In genomic region chr17:59441459-59442096, GRCh38 we compare ENCODE assay signal across 11 cellular contexts.
DNase-seq lines count a peak whose midpoint lies in the region; ATAC-seq, FAIRE-seq and TF ChIP-seq lines count a peak whose summit lies in the region.
"Had no signal": no experiment of that assay in that cellular context is flagged by ENCODE, and none has a peak within 500 bp of the region (broad histone marks: within the 10 kb centered on the region; RNA-seq: fewer than 3 reads in every experiment).

No MANE protein-coding gene starts in this region.

- DNase-seq in T-helper 1 cell: no peak
- peak; percentile 72 for DNase-seq in endothelial cell of umbilical vein (ENCODE audit: low read depth, low spot score)
- DNase-seq in middle frontal gyrus (ENCODE audit: extremely low spot score, low spot score): no peak
- DNase-seq in mesothelial cell of epicardium (ENCODE audit: low spot score in 2 of 2, unreplicated experiment in 2 of 2): no peak

- H3K9ac ChIP-seq in OCI-LY3 (ENCODE audit: low read length): no peak overlapping the region
- peak overlapping the region; percentile 10 for H3K9ac ChIP-seq in endothelial cell of umbilical vein (replicated peaks; ENCODE audit: extremely low read depth, insufficient read depth, low read length)
- H3K9ac ChIP-seq in skeletal muscle tissue (ENCODE audit: low read depth in 1 of 3, low read length in 3 of 3): peak overlapping the region; percentile 4 to 34 (median 10)

- H3K27ac Mint-ChIP-seq in T-helper 1 cell treated with Interleukin-12 subunit alpha and Interleukin-12 subunit beta and Interleukin-4 antibody, amounts not matched to agents 30 μg/mL and 1 μg/mL, for 36 hours: peak overlapping the region; percentile 78
- no peak overlapping the region for H3K27ac Mint-ChIP-seq in mesothelial cell of epicardium
- H3K27ac Mint-ChIP-seq: type B pancreatic cell had no signal

- no peak for TF ChIP-seq CTCF in OCI-LY3 (IDR thresholded peaks at IDR 0.05; ENCODE audit: low read depth, low read length)
- no peak for TF ChIP-seq CTCF in endothelial cell of umbilical vein (IDR thresholded peaks at IDR 0.05; ENCODE audit: extremely low read depth in 1 of 2, insufficient read depth in 1 of 2, low read depth in 1 of 2, low read length in 2 of 2)
- no peak for TF ChIP-seq CTCF in mesothelial cell of epicardium (IDR thresholded peaks at IDR 0.05; ENCODE audit: unreplicated experiment)

- H3K4me3 ChIP-seq in OCI-LY3 (ENCODE audit: low read length) (no peak overlapping the region), endothelial cell of umbilical vein (replicated peaks in 1 of 3; ENCODE audit: insufficient read depth in 1 of 3, low read depth in 1 of 3, low read length in 3 of 3) (no peak overlapping the region), skeletal muscle tissue (ENCODE audit: low read length in 3 of 3) (no peak overlapping the region)
- H3K4me3 ChIP-seq: colonic mucosa, SJCRH30 had no signal

- ATAC-seq in HG03045 (IDR thresholded peaks at IDR 0.05; ENCODE audit: unreplicated experiment): no peak

- no peak for TF ChIP-seq POLR2A in endothelial cell of umbilical vein (IDR thresholded peaks at IDR 0.05; ENCODE audit: low read depth, low read length)

- TSS peak; percentile 89 for BruUV-seq in endothelial cell of umbilical vein (replicated peaks; lab: Mats Ljungman, UMichigan)

- H3K27me3 ChIP-seq in OCI-LY3 (ENCODE audit: low read depth, low read length) (no peaks in the 10 kb centered on the region), endothelial cell of umbilical vein (ENCODE audit: control insufficient read depth in 2 of 2, insufficient read depth in 2 of 2, low read length in 2 of 2) (no peaks in the 10 kb centered on the region), skeletal muscle tissue (ENCODE audit: control insufficient read depth in 3 of 3, insufficient read depth in 3 of 3, low read length in 3 of 3) (no peaks in the 10 kb centered on the region)
- H3K27me3 ChIP-seq: colonic mucosa, SJCRH30 had no signal

- H3K79me2 ChIP-seq in OCI-LY3 (ENCODE audit: low read length) (no peaks in the 10 kb centered on the region), endothelial cell of umbilical vein (ENCODE audit: control insufficient read depth, insufficient read depth, low read length) (no peaks in the 10 kb centered on the region)

- H3K4me2 ChIP-seq in OCI-LY3 (ENCODE audit: low read length) (peak overlapping the region; percentile 63; the same call in 1 of the 2 replicates), endothelial cell of umbilical vein (ENCODE audit: insufficient read depth, low read length) (peak overlapping the region; percentile 13)

- H3K9me3 ChIP-seq in OCI-LY3 (ENCODE audit: insufficient read depth, low read length): no peaks in the 10 kb centered on the region
- H3K9me3 ChIP-seq in endothelial cell of umbilical vein (replicated peaks; ENCODE audit: control insufficient read depth, insufficient read depth, low read length): no peaks in the 10 kb centered on the region
- no peaks in the 10 kb centered on the region for H3K9me3 ChIP-seq in skeletal muscle tissue (ENCODE audit: control insufficient read depth in 3 of 3, low read length in 3 of 3)
- H3K9me3 ChIP-seq: colonic mucosa, SJCRH30 had no signal

- peak; percentile 67 for FAIRE-seq in endothelial cell of umbilical vein (lab: Jason Lieb, UNC)

- peaks cover 42% of the 10 kb centered on the region for H3K4me1 ChIP-seq in OCI-LY3 (ENCODE audit: low read length)
- H3K4me1 ChIP-seq in endothelial cell of umbilical vein (ENCODE audit: control insufficient read depth, extremely low read depth, insufficient read depth, low read length): peaks cover 47% of the 10 kb centered on the region
- peaks cover 22 to 33% (median 26%) of the 10 kb centered on the region in 3 donors for H3K4me1 ChIP-seq in skeletal muscle tissue (ENCODE audit: control insufficient read depth in 3 of 3, insufficient read depth in 3 of 3, low read length in 3 of 3)
- H3K4me1 ChIP-seq: colonic mucosa, SJCRH30 had no signal

- no peak overlapping the region for H3K4me3 Mint-ChIP-seq in T-helper 1 cell treated with Interleukin-12 subunit alpha and Interleukin-12 subunit beta and Interleukin-4 antibody, amounts not matched to agents 30 μg/mL and 1 μg/mL, for 36 hours
- H3K4me3 Mint-ChIP-seq in mesothelial cell of epicardium: no peak overlapping the region
- H3K4me3 Mint-ChIP-seq: type B pancreatic cell had no signal

- no peaks in the 10 kb centered on the region for H4K20me1 ChIP-seq in OCI-LY3 (ENCODE audit: insufficient read depth, low read length)
- no peaks in the 10 kb centered on the region for H4K20me1 ChIP-seq in endothelial cell of umbilical vein (replicated peaks; ENCODE audit: control insufficient read depth, extremely low read depth, insufficient read depth, low read length)

- intact Hi-C loops in endothelial cell of umbilical vein (cut with micrococcal nuclease): loop anchor here (1.0 to 10.0 kb wide), 9 partner anchors 14 to 221 kb away; partner anchors contain the start of genes CLTC, DHX40 and GDPD1

- CTCF ChIA-PET in endothelial cell of umbilical vein (lab: Charles Lee): interaction anchor here (0.6 to 10.1 kb wide), 33 partner anchors 8 to 473 kb away, joined by 3 to 147 read pairs (median 5); partner anchors contain the start of gene GDPD1

- H2AFZ ChIP-seq in OCI-LY3 (ENCODE audit: low read depth, low read length) (no peak overlapping the region), endothelial cell of umbilical vein (ENCODE audit: low read depth, low read length) (peak overlapping the region; percentile 26)

- H3K27ac ChIP-seq in OCI-LY3 (ENCODE audit: low read length) (no peak overlapping the region), endothelial cell of umbilical vein (ENCODE audit: insufficient read depth, low read depth, low read length) (peak overlapping the region; percentile 93), skeletal muscle tissue (ENCODE audit: low read depth, low read length) (peak overlapping the region; percentile 50)
- H3K27ac ChIP-seq: colonic mucosa, SJCRH30 had no signal

- dilution Hi-C loops in endothelial cell of umbilical vein (cut with MboI; ENCODE audit: extremely low pct_ligation_motif_present, low sequenced_read_pairs): loop anchor here (25.0 kb wide), 1 partner anchor 104 kb away; the partner anchor contains the start of gene YPEL2

- no peaks in the 10 kb centered on the region for H3K27me3 Mint-ChIP-seq in T-helper 1 cell treated with Interleukin-12 subunit alpha and Interleukin-12 subunit beta and Interleukin-4 antibody, amounts not matched to agents 30 μg/mL and 1 μg/mL, for 36 hours (ENCODE audit: low read depth)
- H3K27me3 Mint-ChIP-seq in mesothelial cell of epicardium (ENCODE audit: low read depth): no peaks in the 10 kb centered on the region

- POLR2A ChIA-PET in endothelial cell of umbilical vein (lab: Charles Lee): interaction anchor here (0.6 to 1.0 kb wide), 2 partner anchors 18 to 112 kb away, joined by 3 to 5 read pairs; no protein-coding TSS in a partner anchor

- H3K36me3 ChIP-seq in OCI-LY3 (replicated peaks; ENCODE audit: low read depth, low read length): no peaks in the 10 kb centered on the region
- no peaks in the 10 kb centered on the region for H3K36me3 ChIP-seq in endothelial cell of umbilical vein (ENCODE audit: control insufficient read depth in 2 of 2, extremely low read depth in 1 of 2, insufficient read depth in 2 of 2, low read length in 2 of 2)
- no peaks in the 10 kb centered on the region for H3K36me3 ChIP-seq in skeletal muscle tissue (ENCODE audit: control insufficient read depth in 3 of 3, insufficient read depth in 3 of 3, low read length in 3 of 3)
- H3K36me3 ChIP-seq: colonic mucosa, SJCRH30 had no signal

- no peaks in the 10 kb centered on the region for H3K9me3 Mint-ChIP-seq in T-helper 1 cell treated with Interleukin-12 subunit alpha and Interleukin-12 subunit beta and Interleukin-4 antibody, amounts not matched to agents 30 μg/mL and 1 μg/mL, for 36 hours
- H3K9me3 Mint-ChIP-seq in mesothelial cell of epicardium: no peaks in the 10 kb centered on the region
- H3K9me3 Mint-ChIP-seq: type B pancreatic cell had no signal

- no peaks in the 10 kb centered on the region for H3K9me1 ChIP-seq in endothelial cell of umbilical vein (replicated peaks; ENCODE audit: control insufficient read depth, extremely low read depth, insufficient read depth, low read length)

- H3K4me1 Mint-ChIP-seq in T-helper 1 cell treated with Interleukin-12 subunit alpha and Interleukin-12 subunit beta and Interleukin-4 antibody, amounts not matched to agents 30 μg/mL and 1 μg/mL, for 36 hours (ENCODE audit: low read depth): peaks cover 31% of the 10 kb centered on the region
- peaks cover 13% of the 10 kb centered on the region for H3K4me1 Mint-ChIP-seq in mesothelial cell of epicardium

- no peaks in the 10 kb centered on the region for H3K36me3 Mint-ChIP-seq in T-helper 1 cell treated with Interleukin-12 subunit alpha and Interleukin-12 subunit beta and Interleukin-4 antibody, amounts not matched to agents 30 μg/mL and 1 μg/mL, for 36 hours (ENCODE audit: low read depth)
- no peaks in the 10 kb centered on the region for H3K36me3 Mint-ChIP-seq in mesothelial cell of epicardium
- H3K36me3 Mint-ChIP-seq: type B pancreatic cell had no signal

TF ChIP-seq in endothelial cell of umbilical vein, 7 proteins besides CTCF, POLR2A, EP300 and RAD21:
- TF ChIP-seq, protein P1, sequence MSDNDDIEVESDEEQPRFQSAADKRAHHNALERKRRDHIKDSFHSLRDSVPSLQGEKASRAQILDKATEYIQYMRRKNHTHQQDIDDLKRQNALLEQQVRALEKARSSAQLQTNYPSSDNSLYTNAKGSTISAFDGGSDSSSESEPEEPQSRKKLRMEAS (IDR thresholded peaks at IDR 0.05; ENCODE audit: insufficient read depth, insufficient read length): no peak
- TF ChIP-seq EZH2 (IDR thresholded peaks at IDR 0.05; ENCODE audit: borderline replicate concordance, low read depth, low read length, severe bottlenecking) (no peak), FOS (IDR thresholded peaks at IDR 0.05; ENCODE audit: borderline replicate concordance, insufficient read depth, low read length) (no peak)
TF ChIP-seq in endothelial cell of umbilical vein: peak in this region for 0.
